Comparison of ENCODE assay signal across 18 cellular contexts in the genomic region with DNA sequence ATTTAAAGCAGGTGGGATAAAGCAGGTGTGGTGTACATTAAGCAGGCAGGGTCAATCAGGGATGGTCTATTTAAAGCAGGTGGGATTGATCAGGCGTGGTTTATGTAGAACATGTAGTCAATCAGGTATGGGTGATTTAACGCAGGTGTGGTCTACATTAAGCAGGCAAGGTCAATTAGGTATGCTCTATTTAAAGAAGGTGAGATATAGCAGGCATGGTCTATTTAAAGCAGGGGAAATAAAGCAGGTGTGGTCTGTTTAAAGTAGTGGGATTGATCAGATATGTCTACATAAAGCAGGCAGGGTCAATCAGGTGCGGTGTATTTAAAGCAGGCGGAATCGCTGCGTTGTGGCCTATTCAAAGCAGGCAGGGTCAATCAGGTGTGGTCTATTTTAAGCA.
DNase-seq lines count a peak whose midpoint lies in the region; ATAC-seq, FAIRE-seq and TF ChIP-seq lines count a peak whose summit lies in the region.
"Had no signal": no experiment of that assay in that cellular context is flagged by ENCODE, and none has a peak within 500 bp of the region (broad histone marks: within the 10 kb centered on the region; RNA-seq: fewer than 3 reads in every experiment).

No MANE protein-coding gene starts in this region.

- POLR2A ChIA-PET in naive thymus-derived CD8-positive, alpha-beta T cell (lab: Charles Lee) = no interaction called here

- no peak overlapping the region for H3K4me3 Mint-ChIP-seq in naive thymus-derived CD8-positive, alpha-beta T cell
- H3K4me3 Mint-ChIP-seq: CD4-positive, alpha-beta memory T cell had no signal

- no peak for TF ChIP-seq CTCF in pancreas (IDR thresholded peaks at IDR 0.05)

- H3K4me1 Mint-ChIP-seq in naive thymus-derived CD8-positive, alpha-beta T cell = no peaks in the 10 kb centered on the region
- H3K4me1 Mint-ChIP-seq: CD4-positive, alpha-beta memory T cell had no signal

- H3K9me3 ChIP-seq in pancreas = no peaks in the 10 kb centered on the region
- H3K9me3 ChIP-seq: Caco-2 had no signal

- TF ChIP-seq POLR2A in GM12891 (IDR thresholded peaks at IDR 0.05; ENCODE audit: low read depth, low read length) = no peak

- FAIRE-seq in GM12891 (lab: Jason Lieb, UNC) (peak; percentile 9), pancreas (lab: Jason Lieb, UNC) (no peak)
- FAIRE-seq: GM12878, GM18507, H1 had no signal

- H3K9me3 Mint-ChIP-seq in naive thymus-derived CD8-positive, alpha-beta T cell = peaks cover 0 to 5% (median 0%) of the 10 kb centered on the region in 9 donors

- no peaks in the 10 kb centered on the region for H3K4me1 ChIP-seq in pancreas
- H3K4me1 ChIP-seq: Caco-2 had no signal

- peaks cover 0 to 5% (median 0%) of the 10 kb centered on the region in 3 donors for H3K36me3 Mint-ChIP-seq in naive thymus-derived CD8-positive, alpha-beta T cell
- H3K36me3 Mint-ChIP-seq: CD4-positive, alpha-beta memory T cell had no signal

- H3K27ac Mint-ChIP-seq in naive thymus-derived CD8-positive, alpha-beta T cell = no peak overlapping the region
- H3K27ac Mint-ChIP-seq: CD4-positive, alpha-beta memory T cell had no signal

- H3K27me3 Mint-ChIP-seq in naive thymus-derived CD8-positive, alpha-beta T cell = peaks cover 0 to 3% (median 3%) of the 10 kb centered on the region in 5 donors
- H3K27me3 Mint-ChIP-seq: CD4-positive, alpha-beta memory T cell had no signal

- 33 to 34% methylated on average over 6 of the region's 6 CpGs for WGBS in pancreas, 2 donors

- H3K27me3 ChIP-seq in pancreas = no peaks in the 10 kb centered on the region

- no peak for DNase-seq in GM12891 (ENCODE audit: insufficient read length, low spot score)
- DNase-seq in NCI-H526 treated with DMSO at 0.1 percent for 48 hours (lab: John Stamatoyannopoulos, UW) = peak; percentile 33
- no peak for DNase-seq in pancreas
- no peak for DNase-seq in naive thymus-derived CD8-positive, alpha-beta T cell
- no peak for DNase-seq in NCI-H187 treated with DMSO at 0.1 percent for 48 hours (lab: John Stamatoyannopoulos, UW)
- DNase-seq: C1 segment of cervical spinal cord; Caco-2; CD4-positive, alpha-beta memory T cell; DMS153; EL; GDM1; GM23248; H7; HCEC 1CT had no signal

- no peak overlapping the region for H3K4me3 ChIP-seq in pancreas
- H3K4me3 ChIP-seq: GM12878, GM23248 had no signal

- intact Hi-C loops in pancreas (cut with DNase I) = no loop called here

- H3K27ac ChIP-seq in pancreas = no peak overlapping the region
- H3K27ac ChIP-seq: GM23248 had no signal

- H3K36me3 ChIP-seq in pancreas = no peaks in the 10 kb centered on the region

- ATAC-seq in pancreas (peak; percentile 43 to 55 (median 46)), GM18907 (IDR thresholded peaks at IDR 0.05; ENCODE audit: unreplicated experiment) (no peak)
- ATAC-seq in naive thymus-derived CD8-positive, alpha-beta T cell = no peak
- ATAC-seq: GM12878 had no signal

TF ChIP-seq in GM12891, 5 proteins besides CTCF, POLR2A, EP300 and RAD21:
- TF ChIP-seq SPI1 (IDR thresholded peaks at IDR 0.05; ENCODE audit: low read depth, low read length) = no peak
- TF ChIP-seq PAX5 (IDR thresholded peaks at IDR 0.05; ENCODE audit: insufficient read depth, low read length, severe bottlenecking) = no peak
- no peak for TF ChIP-seq TAF1 (IDR thresholded peaks at IDR 0.05; ENCODE audit: low read depth, low read length)
- no peak for TF ChIP-seq POLR2AphosphoS5 (IDR thresholded peaks at IDR 0.05; ENCODE audit: low read depth, low read length)
- no peak for TF ChIP-seq POU2F2 (IDR thresholded peaks at IDR 0.05; ENCODE audit: low read depth, low read length)

Comparison
In these comparisons a context has a peak if more than half of its experiments do, and no peak if none do; other contexts are left out.
1. ATAC-seq: peak in pancreas (4 of 4); none in naive thymus-derived CD8-positive, alpha-beta T cell (0 of 2) and GM18907 (single experiment).